ENCODE assay signal across 1 cellular context in the genomic region with DNA sequence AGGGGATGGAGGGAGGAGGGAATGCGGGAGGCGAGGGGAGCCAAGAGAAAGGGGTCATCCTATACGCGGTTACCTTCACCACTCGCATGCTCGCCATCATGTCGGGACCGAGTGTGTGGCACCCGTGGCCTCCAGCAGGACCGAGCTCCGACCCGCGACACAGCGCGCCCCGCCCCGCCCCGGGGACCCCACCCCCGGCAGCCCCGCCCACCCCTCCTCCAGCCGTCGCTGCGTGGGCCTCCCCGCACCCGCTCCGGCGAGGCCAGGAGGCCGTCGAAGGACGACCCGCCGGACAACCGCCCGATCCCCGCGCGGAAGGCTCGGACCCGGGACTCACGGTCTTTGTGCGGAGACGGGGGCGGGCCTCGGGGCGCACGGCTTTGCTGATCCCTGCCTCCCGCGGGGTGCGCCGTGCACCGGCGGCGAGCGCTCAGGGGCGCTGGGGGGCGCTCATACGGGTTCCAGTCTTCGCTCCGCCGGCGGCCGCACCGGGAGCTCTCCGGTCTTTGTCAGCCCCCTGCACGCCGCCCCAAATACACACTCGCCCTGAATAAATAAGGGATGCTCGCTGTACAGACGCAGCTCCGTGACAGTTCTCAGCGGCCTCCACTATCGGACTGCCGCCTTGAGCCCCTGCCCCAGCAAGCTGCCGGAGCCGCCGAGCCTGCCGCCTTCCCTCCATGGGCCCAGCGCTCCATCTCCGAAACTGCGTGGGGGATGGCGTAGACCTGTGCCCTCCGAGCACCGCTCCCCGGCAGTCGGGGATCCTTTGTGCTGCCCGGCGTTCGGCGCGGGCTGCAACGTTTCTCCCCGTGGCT.
TF ChIP-seq lines count a peak whose summit lies in the region.

A gene (minus strand): TSS at position 161 of the 818 bp plus-strand sequence. CDS start 61 bp downstream, at position 100.

TF ChIP-seq in SK-N-SH, 30 proteins besides CTCF, POLR2A, EP300 and RAD21 (continued from another document):
- TF ChIP-seq, protein P1, sequence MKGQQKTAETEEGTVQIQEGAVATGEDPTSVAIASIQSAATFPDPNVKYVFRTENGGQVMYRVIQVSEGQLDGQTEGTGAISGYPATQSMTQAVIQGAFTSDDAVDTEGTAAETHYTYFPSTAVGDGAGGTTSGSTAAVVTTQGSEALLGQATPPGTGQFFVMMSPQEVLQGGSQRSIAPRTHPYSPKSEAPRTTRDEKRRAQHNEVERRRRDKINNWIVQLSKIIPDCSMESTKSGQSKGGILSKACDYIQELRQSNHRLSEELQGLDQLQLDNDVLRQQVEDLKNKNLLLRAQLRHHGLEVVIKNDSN (IDR thresholded peaks at IDR 0.05; ENCODE audit: borderline replicate concordance, low read depth), result no peak
- TF ChIP-seq CHD2 (IDR thresholded peaks at IDR 0.05; ENCODE audit: low read length, partially characterized antibody), result no peak
- 0 out of 2 replicates have a peak, but pooled peaks have one; percentile 11 for TF ChIP-seq SMC3 (IDR thresholded peaks at IDR 0.05; ENCODE audit: low read depth, low read length)
- no peak for TF ChIP-seq RCOR1 (IDR thresholded peaks at IDR 0.05; ENCODE audit: low read length)
- TF ChIP-seq FOSL2 (IDR thresholded peaks at IDR 0.05; ENCODE audit: borderline replicate concordance, low read depth), result no peak
- TF ChIP-seq, protein P2, sequence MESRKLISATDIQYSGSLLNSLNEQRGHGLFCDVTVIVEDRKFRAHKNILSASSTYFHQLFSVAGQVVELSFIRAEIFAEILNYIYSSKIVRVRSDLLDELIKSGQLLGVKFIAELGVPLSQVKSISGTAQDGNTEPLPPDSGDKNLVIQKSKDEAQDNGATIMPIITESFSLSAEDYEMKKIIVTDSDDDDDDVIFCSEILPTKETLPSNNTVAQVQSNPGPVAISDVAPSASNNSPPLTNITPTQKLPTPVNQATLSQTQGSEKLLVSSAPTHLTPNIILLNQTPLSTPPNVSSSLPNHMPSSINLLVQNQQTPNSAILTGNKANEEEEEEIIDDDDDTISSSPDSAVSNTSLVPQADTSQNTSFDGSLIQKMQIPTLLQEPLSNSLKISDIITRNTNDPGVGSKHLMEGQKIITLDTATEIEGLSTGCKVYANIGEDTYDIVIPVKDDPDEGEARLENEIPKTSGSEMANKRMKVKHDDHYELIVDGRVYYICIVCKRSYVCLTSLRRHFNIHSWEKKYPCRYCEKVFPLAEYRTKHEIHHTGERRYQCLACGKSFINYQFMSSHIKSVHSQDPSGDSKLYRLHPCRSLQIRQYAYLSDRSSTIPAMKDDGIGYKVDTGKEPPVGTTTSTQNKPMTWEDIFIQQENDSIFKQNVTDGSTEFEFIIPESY (IDR thresholded peaks at IDR 0.05; ENCODE audit: borderline replicate concordance, low read depth), result no peak
- peak; percentile 51; the same call in 1 of the 2 replicates for TF ChIP-seq POLR2AphosphoS5 (IDR thresholded peaks at IDR 0.05; ENCODE audit: low read depth, low read length)
- peak; percentile 58; the same call in 1 of the 2 replicates for TF ChIP-seq MXI1 (IDR thresholded peaks at IDR 0.05; ENCODE audit: low read depth, low read length)
